Comparison of ENCODE assay signal across 12 cellular contexts in the genomic region with DNA sequence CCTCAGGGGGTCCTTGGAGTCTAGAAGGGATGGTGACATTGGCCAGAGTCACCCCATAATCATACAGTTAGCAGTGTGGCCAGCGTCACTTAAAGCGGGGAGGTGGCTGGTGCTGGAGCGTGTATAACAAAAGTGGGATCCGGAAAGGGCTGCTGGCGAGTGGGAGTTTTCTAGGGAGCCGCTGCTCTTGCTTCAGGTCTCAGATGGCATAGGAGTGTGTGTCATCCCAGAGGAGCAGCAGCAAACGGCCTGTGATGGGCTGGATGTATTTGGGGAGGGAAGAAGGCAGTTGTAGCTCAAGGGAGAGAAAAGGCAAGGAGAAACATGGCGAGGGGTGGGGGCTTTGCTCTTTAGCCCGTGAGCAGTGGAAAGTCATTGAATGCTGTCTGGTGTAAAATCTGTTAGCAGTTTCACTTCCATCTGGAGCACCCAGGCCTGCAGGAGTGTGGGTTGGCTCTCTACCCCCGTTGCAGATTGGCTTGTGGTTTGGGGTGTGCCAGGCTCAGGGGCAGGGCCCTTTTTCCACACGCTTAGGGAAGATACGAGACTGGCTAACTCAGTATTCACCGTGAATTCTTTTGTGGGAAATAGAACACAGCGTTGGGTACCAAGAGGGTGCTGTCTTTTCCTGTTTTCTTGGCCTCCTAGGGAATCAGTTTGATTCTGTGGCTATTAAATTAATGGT.
A peak's percentile ranks its signal among the peaks of the same experiment; 100 is the strongest.
DNase-seq lines count a peak whose midpoint lies in the region; ATAC-seq and TF ChIP-seq lines count a peak whose summit lies in the region.
"Had no signal": no experiment of that assay in that cellular context is flagged by ENCODE, and none has a peak within 500 bp of the region (broad histone marks: within the 10 kb centered on the region; RNA-seq: fewer than 3 reads in every experiment).

No MANE protein-coding gene starts in this region.

- POLR2A ChIA-PET in SK-N-SH (lab: Yijun Ruan, JAX), result no interaction called here

- H3K27me3 ChIP-seq in SK-N-SH (ENCODE audit: insufficient read depth), result no peaks in the 10 kb centered on the region

- H3K27me3 Mint-ChIP-seq in stimulated activated naive B cell treated with anti-CD40 and anti-IgM and Interleukin-4, amounts not matched to agents 10 μg/mL and 1 μg/mL and 100 μg/mL, for 72 hours, result peaks cover 0 to 14% of the 10 kb centered on the region in 2 donors

- H3K9ac ChIP-seq in SK-N-SH, result no peak overlapping the region

- H3K79me2 ChIP-seq in SK-N-SH (ENCODE audit: insufficient read depth), result peaks cover 19% of the 10 kb centered on the region; the same call in 1 of the 2 replicates

- no peaks in the 10 kb centered on the region for H3K36me3 ChIP-seq in SK-N-SH (replicated peaks in 1 of 2; ENCODE audit: control insufficient read depth in 1 of 2, insufficient read depth in 2 of 2, low read length in 1 of 2)

- CTCF ChIA-PET in SK-N-SH (lab: Yijun Ruan, JAX), result no interaction called here

- ATAC-seq in stimulated activated naive B cell treated with anti-CD40 and anti-IgM and Interleukin-4, amounts not matched to agents 10 μg/mL and 1 μg/mL and 100 μg/mL, for 72 hours (replicated peaks), result peak; percentile 78 to 86
- ATAC-seq in omental fat pad (ENCODE audit: low FRiP score) (no peak), GM18867 (IDR thresholded peaks at IDR 0.05; ENCODE audit: unreplicated experiment) (no peak), GM18868 (IDR thresholded peaks at IDR 0.05; ENCODE audit: unreplicated experiment) (no peak)
- ATAC-seq: activated CD4-positive, alpha-beta T cell treated with anti-CD3 and anti-CD28 coated beads for 36 hours had no signal

- no peak overlapping the region for H2AFZ ChIP-seq in SK-N-SH (ENCODE audit: low read depth)

- H3K4me3 Mint-ChIP-seq in stimulated activated naive B cell treated with anti-CD40 and anti-IgM and Interleukin-4, amounts not matched to agents 10 μg/mL and 1 μg/mL and 100 μg/mL, for 72 hours, result no peak overlapping the region
- H3K4me3 Mint-ChIP-seq: activated CD4-positive, alpha-beta T cell treated with anti-CD3 and anti-CD28 coated beads for 36 hours; activated naive CD8-positive, alpha-beta T cell treated with anti-CD3 and anti-CD28 coated beads, Interleukin-2, amount 10 ng/mL, durations not matched to agents 7 days and 5 days; IgD-negative memory B cell had no signal

- no peaks in the 10 kb centered on the region for H3K9me2 ChIP-seq in SK-N-SH

- no peaks in the 10 kb centered on the region for H3F3A ChIP-seq in SK-N-SH (replicated peaks; ENCODE audit: insufficient read depth)

- peak; percentile 76 for DNase-seq in LHCN-M2 (ENCODE audit: low read depth)
- peak; percentile 44 for DNase-seq in SK-N-SH
- peak; percentile 20 to 45 for DNase-seq in foreskin fibroblast
- DNase-seq in stimulated activated naive B cell treated with anti-CD40 and anti-IgM and Interleukin-4, amounts not matched to agents 10 μg/mL and 1 μg/mL and 100 μg/mL, for 72 hours, result no peak
- DNase-seq in omental fat pad (ENCODE audit: low spot score), result no peak
- no peak for DNase-seq in globus pallidus (ENCODE audit: low spot score)
- DNase-seq: activated CD4-positive, alpha-beta T cell treated with anti-CD3 and anti-CD28 coated beads for 36 hours; activated naive CD8-positive, alpha-beta T cell treated with anti-CD3 and anti-CD28 coated beads, Interleukin-2, amount 10 ng/mL, durations not matched to agents 7 days and 5 days; stimulated activated CD4-positive, alpha-beta T cell treated with anti-CD3 and anti-CD28 coated beads, Interleukin-15, amount 100 ng/mL, for 24 hours had no signal

- H3K4me3 ChIP-seq in SK-N-SH (ENCODE audit: low read depth in 2 of 2, low read length in 1 of 2) (no peak overlapping the region), foreskin fibroblast (ENCODE audit: low read depth in 1 of 2, low read length in 2 of 2) (no peak overlapping the region)

- H3K9me3 ChIP-seq in SK-N-SH, result no peaks in the 10 kb centered on the region

- TF ChIP-seq CTCF in SK-N-SH (IDR thresholded peaks at IDR 0.05) (no peak), foreskin fibroblast (IDR thresholded peaks at IDR 0.05; ENCODE audit: low read depth, low read length) (no peak), omental fat pad (IDR thresholded peaks at IDR 0.05) (no peak)

- H3K4me1 Mint-ChIP-seq in stimulated activated naive B cell treated with anti-CD40 and anti-IgM and Interleukin-4, amounts not matched to agents 10 μg/mL and 1 μg/mL and 100 μg/mL, for 72 hours, result peaks cover 6 to 14% of the 10 kb centered on the region in 2 donors
- H3K4me1 Mint-ChIP-seq: activated CD4-positive, alpha-beta T cell treated with anti-CD3 and anti-CD28 coated beads for 36 hours; activated naive CD8-positive, alpha-beta T cell treated with anti-CD3 and anti-CD28 coated beads, Interleukin-2, amount 10 ng/mL, durations not matched to agents 7 days and 5 days; IgD-negative memory B cell had no signal

- TF ChIP-seq RAD21 in SK-N-SH (IDR thresholded peaks at IDR 0.05; ENCODE audit: low read length), result no peak

- peak overlapping the region in 1 of 2 experiments; percentile 35; a peak in 2 of 4 replicates for H3K27ac ChIP-seq in SK-N-SH (ENCODE audit: low read depth in 2 of 2, low read length in 1 of 2)

- peaks cover 19% of the 10 kb centered on the region for H4K20me1 ChIP-seq in SK-N-SH (ENCODE audit: insufficient read depth)

- H3K4me1 ChIP-seq in SK-N-SH (ENCODE audit: control insufficient read depth in 1 of 2, insufficient read depth in 2 of 2, low read depth in 1 of 2, low read length in 1 of 2), result peaks cover 15 to 32% of the 10 kb centered on the region in 2 experiments; a peak in 2 of 4 replicates

- H3K27ac Mint-ChIP-seq in stimulated activated naive B cell treated with anti-CD40 and anti-IgM and Interleukin-4, amounts not matched to agents 10 μg/mL and 1 μg/mL and 100 μg/mL, for 72 hours, result no peak overlapping the region
- H3K27ac Mint-ChIP-seq: activated CD4-positive, alpha-beta T cell treated with anti-CD3 and anti-CD28 coated beads for 36 hours; activated naive CD8-positive, alpha-beta T cell treated with anti-CD3 and anti-CD28 coated beads, Interleukin-2, amount 10 ng/mL, durations not matched to agents 7 days and 5 days; IgD-negative memory B cell had no signal

- no peak for TF ChIP-seq EP300 in SK-N-SH (IDR thresholded peaks at IDR 0.05; ENCODE audit: borderline replicate concordance in 1 of 2, low read depth in 1 of 2, low read length in 1 of 2)

- no peaks in the 10 kb centered on the region for H3K36me3 Mint-ChIP-seq in stimulated activated naive B cell treated with anti-CD40 and anti-IgM and Interleukin-4, amounts not matched to agents 10 μg/mL and 1 μg/mL and 100 μg/mL, for 72 hours
- H3K36me3 Mint-ChIP-seq: activated naive CD8-positive, alpha-beta T cell treated with anti-CD3 and anti-CD28 coated beads, Interleukin-2, amount 10 ng/mL, durations not matched to agents 7 days and 5 days; IgD-negative memory B cell had no signal

- no peak overlapping the region for H3K4me2 ChIP-seq in SK-N-SH

- 87% methylated on average over 14 of the region's 14 CpGs for WGBS in SK-N-SH (ENCODE audit: low lambda C conversion rate)

- H3K9me3 Mint-ChIP-seq in stimulated activated naive B cell treated with anti-CD40 and anti-IgM and Interleukin-4, amounts not matched to agents 10 μg/mL and 1 μg/mL and 100 μg/mL, for 72 hours, result peaks cover 6 to 7% of the 10 kb centered on the region in 2 donors
- H3K9me3 Mint-ChIP-seq: activated naive CD8-positive, alpha-beta T cell treated with anti-CD3 and anti-CD28 coated beads, Interleukin-2, amount 10 ng/mL, durations not matched to agents 7 days and 5 days had no signal

TF ChIP-seq in SK-N-SH, 30 proteins besides CTCF, POLR2A, EP300 and RAD21 (continues in another document):
- TF ChIP-seq TEAD4 (IDR thresholded peaks at IDR 0.05; ENCODE audit: borderline replicate concordance, insufficient read depth), result no peak
- no peak for TF ChIP-seq ELF1 (IDR thresholded peaks at IDR 0.05)
- no peak for TF ChIP-seq EZH2phosphoT487 (IDR thresholded peaks at IDR 0.05; ENCODE audit: borderline replicate concordance, low read depth)
- TF ChIP-seq GABPA (IDR thresholded peaks at IDR 0.05; ENCODE audit: low read depth), result no peak
- TF ChIP-seq, protein P1, sequence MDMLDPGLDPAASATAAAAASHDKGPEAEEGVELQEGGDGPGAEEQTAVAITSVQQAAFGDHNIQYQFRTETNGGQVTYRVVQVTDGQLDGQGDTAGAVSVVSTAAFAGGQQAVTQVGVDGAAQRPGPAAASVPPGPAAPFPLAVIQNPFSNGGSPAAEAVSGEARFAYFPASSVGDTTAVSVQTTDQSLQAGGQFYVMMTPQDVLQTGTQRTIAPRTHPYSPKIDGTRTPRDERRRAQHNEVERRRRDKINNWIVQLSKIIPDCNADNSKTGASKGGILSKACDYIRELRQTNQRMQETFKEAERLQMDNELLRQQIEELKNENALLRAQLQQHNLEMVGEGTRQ (IDR thresholded peaks at IDR 0.05; ENCODE audit: borderline replicate concordance, low read depth, low read length), result no peak
- TF ChIP-seq, protein P2, sequence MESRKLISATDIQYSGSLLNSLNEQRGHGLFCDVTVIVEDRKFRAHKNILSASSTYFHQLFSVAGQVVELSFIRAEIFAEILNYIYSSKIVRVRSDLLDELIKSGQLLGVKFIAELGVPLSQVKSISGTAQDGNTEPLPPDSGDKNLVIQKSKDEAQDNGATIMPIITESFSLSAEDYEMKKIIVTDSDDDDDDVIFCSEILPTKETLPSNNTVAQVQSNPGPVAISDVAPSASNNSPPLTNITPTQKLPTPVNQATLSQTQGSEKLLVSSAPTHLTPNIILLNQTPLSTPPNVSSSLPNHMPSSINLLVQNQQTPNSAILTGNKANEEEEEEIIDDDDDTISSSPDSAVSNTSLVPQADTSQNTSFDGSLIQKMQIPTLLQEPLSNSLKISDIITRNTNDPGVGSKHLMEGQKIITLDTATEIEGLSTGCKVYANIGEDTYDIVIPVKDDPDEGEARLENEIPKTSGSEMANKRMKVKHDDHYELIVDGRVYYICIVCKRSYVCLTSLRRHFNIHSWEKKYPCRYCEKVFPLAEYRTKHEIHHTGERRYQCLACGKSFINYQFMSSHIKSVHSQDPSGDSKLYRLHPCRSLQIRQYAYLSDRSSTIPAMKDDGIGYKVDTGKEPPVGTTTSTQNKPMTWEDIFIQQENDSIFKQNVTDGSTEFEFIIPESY (IDR thresholded peaks at IDR 0.05; ENCODE audit: borderline replicate concordance, low read depth), result no peak
- TF ChIP-seq, protein P3, sequence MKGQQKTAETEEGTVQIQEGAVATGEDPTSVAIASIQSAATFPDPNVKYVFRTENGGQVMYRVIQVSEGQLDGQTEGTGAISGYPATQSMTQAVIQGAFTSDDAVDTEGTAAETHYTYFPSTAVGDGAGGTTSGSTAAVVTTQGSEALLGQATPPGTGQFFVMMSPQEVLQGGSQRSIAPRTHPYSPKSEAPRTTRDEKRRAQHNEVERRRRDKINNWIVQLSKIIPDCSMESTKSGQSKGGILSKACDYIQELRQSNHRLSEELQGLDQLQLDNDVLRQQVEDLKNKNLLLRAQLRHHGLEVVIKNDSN (IDR thresholded peaks at IDR 0.05; ENCODE audit: borderline replicate concordance, low read depth), result no peak
- no peak for TF ChIP-seq POLR2AphosphoS5 (IDR thresholded peaks at IDR 0.05; ENCODE audit: low read depth, low read length)
- TF ChIP-seq GATA2 (CRISPR knock-in tag; IDR thresholded peaks at IDR 0.05), result no peak

Comparison
In these comparisons a context has a peak if more than half of its experiments do, and no peak if none do; other contexts are left out.
1. DNase-seq: peak in LHCN-M2 (single experiment), SK-N-SH (single experiment) and foreskin fibroblast (2 of 2); none in stimulated activated naive B cell treated with anti-CD40 and anti-IgM and Interleukin-4, amounts not matched to agents 10 μg/mL and 1 μg/mL and 100 μg/mL, for 72 hours (single experiment), omental fat pad (single experiment) and globus pallidus (single experiment).
2. ATAC-seq: peak in stimulated activated naive B cell treated with anti-CD40 and anti-IgM and Interleukin-4, amounts not matched to agents 10 μg/mL and 1 μg/mL and 100 μg/mL, for 72 hours (2 of 2); none in omental fat pad (single experiment), GM18867 (single experiment) and GM18868 (single experiment).